Comparison of ENCODE assay signal across 12 cellular contexts in genomic region chr6:113182370-113183141, GRCh38.
A peak's percentile ranks its signal among the peaks of the same experiment; 100 is the strongest.
DNase-seq lines count a peak whose midpoint lies in the region; ATAC-seq, FAIRE-seq and TF ChIP-seq lines count a peak whose summit lies in the region.
"Had no signal": no experiment of that assay in that cellular context is flagged by ENCODE, and none has a peak within 500 bp of the region (broad histone marks: within the 10 kb centered on the region; RNA-seq: fewer than 3 reads in every experiment).

No MANE protein-coding gene starts in this region.

- no peak overlapping the region for H3K27ac Mint-ChIP-seq in H9
- H3K27ac Mint-ChIP-seq: CD14-positive monocyte had no signal

- H4K91ac ChIP-seq in H9 (ENCODE audit: insufficient read length, low read depth, low read length): no peak overlapping the region

- no CpG with 5 or more reads among the region's 3 CpGs for WGBS in H9 (ENCODE audit: extremely low coverage, insufficient read length, low lambda C conversion rate)

- H3K9me3 ChIP-seq in tibial artery (no peaks in the 10 kb centered on the region), H9 (ENCODE audit: control insufficient read depth, low read depth, low read length) (no peaks in the 10 kb centered on the region)
- H3K9me3 ChIP-seq: stomach had no signal

- ATAC-seq in foreskin keratinocyte (peak; percentile 79), esophagus mucosa (no peak)
- ATAC-seq: Right ventricle myocardium inferior had no signal

- no peaks in the 10 kb centered on the region for H4K20me1 ChIP-seq in H9 (ENCODE audit: control insufficient read depth, insufficient read depth, insufficient read length)

- H3K4me3 Mint-ChIP-seq in H9: no peak overlapping the region
- H3K4me3 Mint-ChIP-seq: CD14-positive monocyte had no signal

- no peaks in the 10 kb centered on the region for H3K9me3 Mint-ChIP-seq in H9

- no peak overlapping the region for H3K4me2 ChIP-seq in H9 (ENCODE audit: insufficient read depth, insufficient read length, low read length)

- FAIRE-seq in HTR-8/SVneo (lab: Jason Lieb, UNC): peak; percentile 63

- no peaks in the 10 kb centered on the region for H3K36me3 Mint-ChIP-seq in H9 (ENCODE audit: insufficient read depth in 1 of 3, low read depth in 3 of 3)
- H3K36me3 Mint-ChIP-seq: CD14-positive monocyte had no signal

- TF ChIP-seq CTCF in foreskin keratinocyte (conservative IDR thresholded peaks at IDR 0.05) (peak; percentile 34), tibial artery (IDR thresholded peaks at IDR 0.05) (no peak), H9 (conservative IDR thresholded peaks at IDR 0.05) (no peak)

- H3K27me3 ChIP-seq in foreskin keratinocyte (no peaks in the 10 kb centered on the region), tibial artery (no peaks in the 10 kb centered on the region), H9 (ENCODE audit: insufficient read depth, low read length) (no peaks in the 10 kb centered on the region)
- H3K27me3 ChIP-seq: stomach had no signal

- no peak overlapping the region for H3K23ac ChIP-seq in H9 (ENCODE audit: insufficient read length, low read depth, low read length)

- H3K27me3 Mint-ChIP-seq in H9 (ENCODE audit: low read depth): no peaks in the 10 kb centered on the region

- H3T11ph ChIP-seq in H9 (ENCODE audit: low read length): no peak overlapping the region

- intact Hi-C loops in tibial artery (cut with DNase I; ENCODE audit: low total_unique reads): no loop called here

- DNase-seq in ACHN (peak; percentile 24), HTR-8/SVneo (ENCODE audit: insufficient read length, low spot score) (peak; percentile 62), RKO (ENCODE audit: low spot score) (peak; percentile 15), foreskin keratinocyte (peak; percentile 55 to 75), tibial artery (no peak), H9 (no peak), T-helper 1 cell (no peak)
- DNase-seq: activated CD8-positive, alpha-beta memory T cell treated with anti-CD3 and anti-CD28 coated beads, Interleukin-2, amount 50 U/mL, for 4 hours; stomach had no signal

- no peak overlapping the region for H2BK12ac ChIP-seq in H9 (ENCODE audit: insufficient read length, low read depth, low read length)

- H3K9ac ChIP-seq in H9 (ENCODE audit: extremely low read depth, insufficient read length, low read length): no peak overlapping the region

- H3K4ac ChIP-seq in H9 (ENCODE audit: low read depth, low read length): no peak overlapping the region

- H3K79me1 ChIP-seq in H9 (ENCODE audit: insufficient read depth, low read depth, low read length, poor library complexity, severe bottlenecking): no peaks in the 10 kb centered on the region

- no peak overlapping the region for H3K14ac ChIP-seq in H9 (ENCODE audit: insufficient read depth, low read length)

- no peak overlapping the region for H4K5ac ChIP-seq in H9 (ENCODE audit: insufficient read length, low read depth, low read length)

- no peaks in the 10 kb centered on the region for H3K79me2 ChIP-seq in H9 (ENCODE audit: insufficient read depth, low read length)

- no peaks in the 10 kb centered on the region for H3K23me2 ChIP-seq in H9 (ENCODE audit: insufficient read length, low read depth, low read length, poor library complexity, severe bottlenecking)

- peaks cover 12% of the 10 kb centered on the region for H3K4me1 ChIP-seq in foreskin keratinocyte
- peaks cover 0 to 25% (median 4%) of the 10 kb centered on the region in 4 donors for H3K4me1 ChIP-seq in tibial artery
- H3K4me1 ChIP-seq in H9 (ENCODE audit: insufficient read depth, low read length): no peaks in the 10 kb centered on the region
- H3K4me1 ChIP-seq: stomach had no signal

- no peak overlapping the region for H2BK120ac ChIP-seq in H9 (ENCODE audit: low read depth, low read length, poor library complexity, severe bottlenecking)

- no peak overlapping the region for H3K56ac ChIP-seq in H9 (ENCODE audit: insufficient read length, low read depth, low read length)

- H3K18ac ChIP-seq in H9 (ENCODE audit: insufficient read length, low read depth, low read length): no peak overlapping the region

- no peak overlapping the region for H2BK15ac ChIP-seq in H9 (ENCODE audit: low read depth, low read length)

- H3K4me1 Mint-ChIP-seq in H9: peaks cover 0 to 5% of the 10 kb centered on the region in 2 experiments; a peak in 2 of 4 replicates
- H3K4me1 Mint-ChIP-seq: CD14-positive monocyte had no signal

- H2BK20ac ChIP-seq in H9 (ENCODE audit: low read depth, low read length, poor library complexity, severe bottlenecking): no peak overlapping the region

- H2BK5ac ChIP-seq in H9 (ENCODE audit: insufficient read length, low read length): no peak overlapping the region

- H3K4me3 ChIP-seq in tibial artery: no peak overlapping the region
- H3K4me3 ChIP-seq: stomach had no signal

- H4K8ac ChIP-seq in H9 (replicated peaks; ENCODE audit: insufficient read length, low read depth, low read length): no peak overlapping the region

- in situ Hi-C loops in ACHN (cut with HindIII; ENCODE audit: low pct_ligation_motif_present, low pct_unique_long_range_greater_than_20kb, low sequenced_read_pairs): no loop called here

- H2AK5ac ChIP-seq in H9 (ENCODE audit: insufficient read length, low read length): no peak overlapping the region

- H3K36me3 ChIP-seq in tibial artery: no peaks in the 10 kb centered on the region
- H3K36me3 ChIP-seq: stomach had no signal

- H2AFZ ChIP-seq in H9 (ENCODE audit: low read length): no peak overlapping the region

- H3K27ac ChIP-seq in foreskin keratinocyte (no peak overlapping the region), tibial artery (no peak overlapping the region), H9 (ENCODE audit: insufficient read length, low read depth, low read length) (no peak overlapping the region)
- H3K27ac ChIP-seq: stomach had no signal

Comparison
In these comparisons a context has a peak if more than half of its experiments do, and no peak if none do; other contexts are left out.
1. DNase-seq: peak in ACHN (single experiment), HTR-8/SVneo (single experiment), RKO (single experiment) and foreskin keratinocyte (2 of 2); none in tibial artery (0 of 2), H9 (single experiment) and T-helper 1 cell (0 of 5).